ENCODE assay signal across 8 cellular contexts in genomic region chr7:70693690-70694356, GRCh38.
A peak's percentile ranks its signal among the peaks of the same experiment; 100 is the strongest.
DNase-seq lines count a peak whose midpoint lies in the region; ATAC-seq and TF ChIP-seq lines count a peak whose summit lies in the region.

No MANE protein-coding gene starts in this region.

- peak; percentile 73 for ATAC-seq in GM21723 (IDR thresholded peaks at IDR 0.05; ENCODE audit: unreplicated experiment)

- TF ChIP-seq CTCF in cardiac fibroblast (IDR thresholded peaks at IDR 0.05; ENCODE audit: low read depth, low read length) (peak; percentile 11), kidney epithelial cell (IDR thresholded peaks at IDR 0.05; ENCODE audit: insufficient read depth, low read length, poor library complexity, severe bottlenecking) (peak; percentile 12)

- no peaks in the 10 kb centered on the region for H3K36me3 ChIP-seq in kidney epithelial cell (ENCODE audit: control insufficient read depth, insufficient read depth, low read length)

- H3K27me3 ChIP-seq in kidney epithelial cell (ENCODE audit: control insufficient read depth, insufficient read depth, low read length) = no peaks in the 10 kb centered on the region

- H3K4me3 ChIP-seq in cardiac fibroblast (replicated peaks in 1 of 2; ENCODE audit: low read depth in 2 of 2, low read length in 2 of 2) (peak overlapping the region; percentile 36 to 70), kidney epithelial cell (ENCODE audit: low read depth, low read length) (peak overlapping the region; percentile 91)

- DNase-seq in Daoy (ENCODE audit: low read depth) (peak; percentile 93), NAMALWA (ENCODE audit: low spot score) (peak; percentile 82), T-helper 9 cell (peak; percentile 79), cardiac fibroblast (ENCODE audit: low read depth in 2 of 2) (peak; percentile 45 to 55), kidney epithelial cell (ENCODE audit: low read depth) (no peak), SKM-1 treated with dmso at 0.1 percent for 144 hours (lab: John Stamatoyannopoulos, UW; ENCODE audit: unreplicated experiment) (no peak)
- peak; percentile 22 for DNase-seq in stimulated activated CD4-positive, alpha-beta T cell treated with anti-CD3 and anti-CD28 coated beads, Interleukin-4, amount 100 ng/mL, for 24 hours

Comparison
In these comparisons a context has a peak if more than half of its experiments do, and no peak if none do; other contexts are left out.
1. DNase-seq: peak in Daoy (single experiment), NAMALWA (single experiment), T-helper 9 cell (single experiment), cardiac fibroblast (2 of 2) and stimulated activated CD4-positive, alpha-beta T cell treated with anti-CD3 and anti-CD28 coated beads, Interleukin-4, amount 100 ng/mL, for 24 hours (single experiment); none in kidney epithelial cell (single experiment) and SKM-1 treated with dmso at 0.1 percent for 144 hours (single experiment).